1 cellular context compared by ENCODE assay signal in genomic region chr7:116930156-116930913, GRCh38.
TF ChIP-seq lines count a peak whose summit lies in the region.

No MANE protein-coding gene starts in this region.

TF ChIP-seq in HepG2, 621 proteins besides CTCF, POLR2A, EP300 and RAD21 (continued from another document):
- TF ChIP-seq, protein P1, sequence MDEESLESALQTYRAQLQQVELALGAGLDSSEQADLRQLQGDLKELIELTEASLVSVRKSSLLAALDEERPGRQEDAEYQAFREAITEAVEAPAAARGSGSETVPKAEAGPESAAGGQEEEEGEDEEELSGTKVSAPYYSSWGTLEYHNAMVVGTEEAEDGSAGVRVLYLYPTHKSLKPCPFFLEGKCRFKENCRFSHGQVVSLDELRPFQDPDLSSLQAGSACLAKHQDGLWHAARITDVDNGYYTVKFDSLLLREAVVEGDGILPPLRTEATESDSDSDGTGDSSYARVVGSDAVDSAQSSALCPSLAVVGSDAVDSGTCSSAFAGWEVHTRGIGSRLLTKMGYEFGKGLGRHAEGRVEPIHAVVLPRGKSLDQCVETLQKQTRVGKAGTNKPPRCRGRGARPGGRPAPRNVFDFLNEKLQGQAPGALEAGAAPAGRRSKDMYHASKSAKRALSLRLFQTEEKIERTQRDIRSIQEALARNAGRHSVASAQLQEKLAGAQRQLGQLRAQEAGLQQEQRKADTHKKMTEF (CRISPR knock-in tag; IDR thresholded peaks at IDR 0.05): no peak
- TF ChIP-seq KAT7 (CRISPR knock-in tag; IDR thresholded peaks at IDR 0.05; ENCODE audit: borderline replicate concordance): no peak
- TF ChIP-seq NCOA5 (CRISPR knock-in tag; IDR thresholded peaks at IDR 0.05): no peak
- TF ChIP-seq ASH2L (IDR thresholded peaks at IDR 0.05; ENCODE audit: insufficient read length, low read depth, low read length): peak; percentile 27
- TF ChIP-seq RBAK (CRISPR knock-in tag; IDR thresholded peaks at IDR 0.05): no peak
- no peak for TF ChIP-seq NR2F6 (IDR thresholded peaks at IDR 0.05)
- TF ChIP-seq NR2F6 (CRISPR knock-in tag; IDR thresholded peaks at IDR 0.05): 0 out of 2 replicates have a peak, but pooled peaks have one; percentile 23
- peak; percentile 72; the same call in 1 of the 2 replicates for TF ChIP-seq KDM2A (CRISPR knock-in tag; IDR thresholded peaks at IDR 0.05; ENCODE audit: borderline replicate concordance, low read depth)
- no peak for TF ChIP-seq TCF7 (IDR thresholded peaks at IDR 0.05; ENCODE audit: low read depth)
